Comparison of ENCODE assay signal across 8 cellular contexts in genomic region chr1:66929999-66930822, GRCh38. TPM values are rescaled to one million over a fixed set of nuclear protein-coding genes. Genes with fewer than 3 reads are reported as not detected.
DNase-seq lines count a peak whose midpoint lies in the region; ATAC-seq and FAIRE-seq lines count a peak whose summit lies in the region.

No MANE protein-coding gene starts in this region.

- intact Hi-C loops in left colon (cut with DNase I, micrococcal nuclease) = no loop called here

- H3K36me3 ChIP-seq in BLaER1 = no peaks in the 10 kb centered on the region

- H3K9ac ChIP-seq in BLaER1 = peak overlapping the region; percentile 91

- peaks cover 62% of the 10 kb centered on the region for H3K4me1 ChIP-seq in BLaER1

- H3K4me3 ChIP-seq in BLaER1 = peak overlapping the region; percentile 97

- H3K4me2 ChIP-seq in BLaER1 = peak overlapping the region; percentile 85

- DNase-seq in GM19239 (ENCODE audit: insufficient read length, low spot score) (peak; percentile 65), NCI-H510A treated with DMSO at 0.1 percent for 48 hours (lab: John Stamatoyannopoulos, UW) (peak; percentile 95), left colon (peak; percentile 95 to 96)
- peak; percentile 94 for DNase-seq in activated CD4-positive, alpha-beta T cell treated with anti-CD3 and anti-CD28 coated beads for 48 hours
- DNase-seq in stimulated activated CD4-positive, alpha-beta T cell treated with anti-CD3 and anti-CD28 coated beads, Interleukin-1b, Interleukin-23, amount 100 ng/mL, for 24 hours (ENCODE audit: low read depth in 4 of 4, low spot score in 1 of 4) = peak; percentile 77 to 92 (median 86)

- no peaks in the 10 kb centered on the region for H3K27me3 ChIP-seq in BLaER1

- peak overlapping the region; percentile 93 for H3K27ac ChIP-seq in BLaER1
- peak overlapping the region; percentile 89 for H3K27ac ChIP-seq in cingulate gyrus (ENCODE audit: low read depth, low read length)

- H3K9me3 ChIP-seq in BLaER1 = no peaks in the 10 kb centered on the region

- peak; percentile 69 for ATAC-seq in HG03439 (IDR thresholded peaks at IDR 0.05; ENCODE audit: unreplicated experiment)
- peak; percentile 75 for ATAC-seq in left colon

- FAIRE-seq in GM19239 (lab: Jason Lieb, UNC) = peak; percentile 78

- H4K20me1 ChIP-seq in BLaER1 = peaks cover 72% of the 10 kb centered on the region

RNA-seq across cellular contexts. Expression of gene MIER1, which starts 5.4 kb away (rescaled TPM):
- total RNA-seq in left colon = 10 to 100 TPM; 64.6 to 86.4 TPM

RNA-seq across cellular contexts. Expression of gene DNAI4, which starts 5.6 kb away (rescaled TPM):
- total RNA-seq in left colon = 10 to 100 TPM; 12.0 to 27.2 TPM

Comparison
In these comparisons a context has a peak if more than half of its experiments do, and no peak if none do; other contexts are left out.
1. Peak in every context shown above with its lines: DNase-seq, ATAC-seq, H3K4me3 ChIP-seq and H3K27ac ChIP-seq.